Comparison of ENCODE assay signal across 29 cellular contexts in the genomic region with DNA sequence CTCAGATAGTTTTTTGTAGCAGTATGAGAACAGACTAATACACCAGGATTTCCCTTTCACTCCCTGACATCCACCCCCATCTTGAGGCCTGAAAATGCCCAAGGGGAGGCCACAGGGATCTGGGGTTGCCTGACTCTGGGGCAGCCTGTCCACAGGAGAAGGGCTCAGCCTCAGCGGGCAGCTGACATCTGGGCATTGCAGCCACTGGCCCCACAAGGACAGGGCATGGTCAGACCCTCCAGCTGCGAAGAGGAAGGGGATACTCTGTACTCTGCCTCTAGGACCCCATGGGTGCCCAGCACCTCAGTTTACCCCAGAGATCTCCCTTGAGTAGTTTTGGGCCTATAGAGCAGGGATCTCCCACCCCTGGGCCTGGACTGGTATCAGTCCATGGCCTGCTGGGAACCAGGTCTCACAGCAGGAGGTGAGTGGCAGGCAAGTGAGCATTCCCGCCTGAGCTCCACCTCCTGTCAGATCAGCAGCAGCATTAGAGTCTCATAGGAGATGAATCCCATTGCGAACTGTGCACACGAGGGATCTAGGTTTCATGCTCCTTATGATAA.
"Had no signal": no experiment of that assay in that cellular context is flagged by ENCODE, and none has a peak within 500 bp of the region (broad histone marks: within the 10 kb centered on the region; RNA-seq: fewer than 3 reads in every experiment).

No MANE protein-coding gene starts in this region.

- H3K9me3 ChIP-seq: MG63, SK-N-SH had no signal

- H3K4me3 Mint-ChIP-seq: activated CD4-positive, alpha-beta memory T cell treated with anti-CD3 and anti-CD28 coated beads, Interleukin-2, amount 10 ng/mL, durations not matched to agents 7 days and 5 days; activated CD4-positive, alpha-beta T cell treated with anti-CD3 and anti-CD28 coated beads for 36 hours; activated naive CD4-positive, alpha-beta T cell treated with anti-CD3 and anti-CD28 coated beads for 36 hours; activated naive CD8-positive, alpha-beta T cell; activated T-cell treated with anti-CD3 and anti-CD28 coated beads, Interleukin-2, amount 50 U/mL, for 4 hours; activated T-helper 17 cell treated with anti-CD3 and anti-CD28 coated beads, Interleukin-2, amount 50 U/mL, for 72 hours had no signal

- H3K27ac ChIP-seq: brain microvascular endothelial cell, cardiac muscle cell, SJCRH30, WERI-Rb-1 had no signal

- ATAC-seq: activated CD4-positive, alpha-beta T cell treated with anti-CD3 and anti-CD28 coated beads for 36 hours; activated T-cell treated with anti-CD3 and anti-CD28 coated beads, Interleukin-2, amount 50 U/mL, for 4 hours; activated T-helper 17 cell treated with anti-CD3 and anti-CD28 coated beads, Interleukin-2, amount 50 U/mL, for 72 hours; Right ventricle myocardium inferior had no signal

- H3K4me1 ChIP-seq: SJCRH30 had no signal

- H3K27ac Mint-ChIP-seq: activated CD4-positive, alpha-beta memory T cell treated with anti-CD3 and anti-CD28 coated beads, Interleukin-2, amount 10 ng/mL, durations not matched to agents 7 days and 5 days; activated CD4-positive, alpha-beta T cell treated with anti-CD3 and anti-CD28 coated beads for 36 hours; activated naive CD4-positive, alpha-beta T cell treated with anti-CD3 and anti-CD28 coated beads for 36 hours; activated naive CD8-positive, alpha-beta T cell; activated T-helper 17 cell treated with anti-CD3 and anti-CD28 coated beads, Interleukin-2, amount 50 U/mL, for 72 hours had no signal

- H3K36me3 ChIP-seq: brain microvascular endothelial cell, cardiac muscle cell, MG63, SJCRH30, WERI-Rb-1 had no signal

- H3K4me3 ChIP-seq: cardiac muscle cell, MG63, SJCRH30 had no signal

- H3K27me3 ChIP-seq: brain microvascular endothelial cell, cardiac muscle cell, MG63 had no signal

- H3K4me1 Mint-ChIP-seq: activated CD4-positive, alpha-beta memory T cell treated with anti-CD3 and anti-CD28 coated beads, Interleukin-2, amount 10 ng/mL, durations not matched to agents 7 days and 5 days; activated CD4-positive, alpha-beta T cell treated with anti-CD3 and anti-CD28 coated beads for 36 hours; activated T-helper 17 cell treated with anti-CD3 and anti-CD28 coated beads, Interleukin-2, amount 50 U/mL, for 72 hours had no signal

- H3K27me3 Mint-ChIP-seq: activated CD4-positive, alpha-beta memory T cell treated with anti-CD3 and anti-CD28 coated beads, Interleukin-2, amount 10 ng/mL, durations not matched to agents 7 days and 5 days; activated CD4-positive, alpha-beta T cell treated with anti-CD3 and anti-CD28 coated beads for 36 hours; activated naive CD8-positive, alpha-beta T cell; activated T-helper 17 cell treated with anti-CD3 and anti-CD28 coated beads, Interleukin-2, amount 50 U/mL, for 72 hours had no signal

- H3K9me3 Mint-ChIP-seq: activated CD4-positive, alpha-beta memory T cell treated with anti-CD3 and anti-CD28 coated beads, Interleukin-2, amount 10 ng/mL, durations not matched to agents 7 days and 5 days; activated T-helper 17 cell treated with anti-CD3 and anti-CD28 coated beads, Interleukin-2, amount 50 U/mL, for 72 hours had no signal

- DNase-seq: activated CD4-positive, alpha-beta memory T cell treated with anti-CD3 and anti-CD28 coated beads, Interleukin-2, amount 10 ng/mL, durations not matched to agents 7 days and 5 days; activated CD4-positive, alpha-beta T cell treated with anti-CD3 and anti-CD28 coated beads for 36 hours; activated CD4-positive, alpha-beta T cell treated with anti-CD3 and anti-CD28 coated beads, Interleukin-2, amount 50 U/mL, for 1 hour; activated gamma-delta T cell; activated naive CD4-positive, alpha-beta T cell treated with anti-CD3 and anti-CD28 coated beads for 36 hours; activated T-cell treated with anti-CD3 and anti-CD28 coated beads, Interleukin-2, amount 50 U/mL, for 4 hours; amygdala; brain microvascular endothelial cell; MG63; MV-4-11; NCI-H1092 treated with DMSO at 0.1 percent for 48 hours; NCI-H1417 treated with DMSO at 0.1 percent for 48 hours; NCI-H1694; NCI-H2029; NCI-H2107; NCI-H2171 treated with DMSO at 0.1 percent for 48 hours; NCI-H226; NCI-H510A; NCI-H526 treated with DMSO at 0.1 percent for 48 hours; NCI-H82; RPMI8226; SJCRH30; SK-N-SH; T-helper 1 cell; WERI-Rb-1 had no signal

- H3K9ac ChIP-seq: SK-N-SH had no signal

- H3K36me3 Mint-ChIP-seq: activated naive CD8-positive, alpha-beta T cell had no signal
